In genomic region chr11:35619030-35619753, GRCh38 we compare ENCODE assay signal across 8 cellular contexts. TPM values are rescaled to one million over a fixed set of nuclear protein-coding genes. Genes with fewer than 3 reads are reported as not detected.
DNase-seq lines count a peak whose midpoint lies in the region; ATAC-seq, FAIRE-seq and TF ChIP-seq lines count a peak whose summit lies in the region.

No MANE protein-coding gene starts in this region.

- H3K9me2 ChIP-seq in PC-3 (replicated peaks; ENCODE audit: low read length): no peaks in the 10 kb centered on the region

- no peaks in the 10 kb centered on the region for H3F3A ChIP-seq in PC-3 (ENCODE audit: low read length, unreplicated experiment)

- peak overlapping the region; percentile 93 for H3K27ac ChIP-seq in PC-3 (ENCODE audit: low read length)

- POLR2A ChIA-PET in PC-3 (lab: Charles Lee; ENCODE audit: unreplicated experiment): interaction anchor here (0.6 kb wide), 1 partner anchor 141 kb away, joined by 3 read pairs; no protein-coding TSS in a partner anchor

- H3K36me3 ChIP-seq in PC-3 (ENCODE audit: low read depth, low read length): no peaks in the 10 kb centered on the region

- no peak overlapping the region for H2AFZ ChIP-seq in PC-3 (ENCODE audit: low read length)

- peaks cover 7% of the 10 kb centered on the region for H4K20me1 ChIP-seq in PC-3 (ENCODE audit: low read length)

- peak overlapping the region; percentile 87 for H3K4me2 ChIP-seq in PC-3 (ENCODE audit: low read length)

- H3K9ac ChIP-seq in PC-3 (ENCODE audit: low read length): peak overlapping the region; percentile 86

- no peak for TF ChIP-seq CTCF in PC-3 (conservative IDR thresholded peaks at IDR 0.05; ENCODE audit: low read depth, low read length)

- no TSS peak for BruUV-seq in PC-3 (replicated peaks; lab: Mats Ljungman, UMichigan)

- no peak for FAIRE-seq in GM18507 (lab: Jason Lieb, UNC)

- ATAC-seq in HG02981 (IDR thresholded peaks at IDR 0.05; ENCODE audit: unreplicated experiment) (peak; percentile 42), PC-3 (peak; percentile 5)

- H3K9me3 ChIP-seq in PC-3 (ENCODE audit: low read length): no peaks in the 10 kb centered on the region

- peaks cover 38% of the 10 kb centered on the region for H3K79me2 ChIP-seq in PC-3 (ENCODE audit: low read length)

- no peaks in the 10 kb centered on the region for H3K27me3 ChIP-seq in PC-3 (ENCODE audit: low read length)

- CTCF ChIA-PET in PC-3 (lab: Charles Lee): interaction anchor here (1.1 kb wide), 1 partner anchor 203 kb away, joined by 17 read pairs; no protein-coding TSS in a partner anchor

- intact Hi-C loops in PC-3 (cut with micrococcal nuclease): loop anchor here (5.0 to 10.0 kb wide), 6 partner anchors 103 to 416 kb away; partner anchors contain the start of gene LDLRAD3

- peaks cover 65% of the 10 kb centered on the region for H3K4me1 ChIP-seq in PC-3 (ENCODE audit: insufficient read depth, low read length)

- peak; percentile 55 for DNase-seq in AG20443 (ENCODE audit: low spot score)
- peak; percentile 12 for DNase-seq in GM18507 (ENCODE audit: extremely low spot score, insufficient read length, low read depth)
- peak; percentile 45 for DNase-seq in PC-3
- DNase-seq in cerebellar cortex (ENCODE audit: low spot score): peak; percentile 65
- DNase-seq in kidney tubule cell (ENCODE audit: low spot score): peak; percentile 76
- DNase-seq in stimulated activated CD4-positive, alpha-beta T cell treated with anti-CD3 and anti-CD28 coated beads, TNF-alpha, amount 100 ng/mL, for 24 hours (ENCODE audit: low read depth in 3 of 3): peak in 2 of 3 experiments; percentile 11 to 24
- DNase-seq in mucosa of gallbladder (ENCODE audit: low spot score): no peak

- H3K4me3 ChIP-seq in PC-3 (ENCODE audit: low read length): peak overlapping the region; percentile 88

RNA-seq across cellular contexts. Expression of gene FJX1, which starts 0.9 kb away (rescaled TPM):
- total RNA-seq in PC-3 (2014; rRNA removed) (71.4 and 97.1 TPM in 2 replicates), mucosa of gallbladder (1.9 TPM)

RNA-seq across cellular contexts. Expression of gene TRIM44, which starts 43.4 kb away (rescaled TPM):
- 14.0 TPM in 2 replicates for total RNA-seq in PC-3 (2014; rRNA removed)
- total RNA-seq in mucosa of gallbladder: 69.8 TPM

Comparison
In these comparisons a context has a peak if more than half of its experiments do, and no peak if none do; other contexts are left out.
1. RNA of gene FJX1, which starts 0.9 kb away (total RNA-seq): 71.4 to 97.1 TPM in PC-3; 1.9 TPM in mucosa of gallbladder (single experiment); every median in the first group is over 10 times any median in the second.